In genomic region chr3:77240072-77240650, GRCh38 we compare ENCODE assay signal across 5 cellular contexts.
"Had no signal": no experiment of that assay in that cellular context is flagged by ENCODE, and none has a peak within 500 bp of the region (broad histone marks: within the 10 kb centered on the region; RNA-seq: fewer than 3 reads in every experiment).

No MANE protein-coding gene starts in this region.

- H2AFZ ChIP-seq: GM23248 had no signal

- H3K27ac ChIP-seq: GM23248, HL-60 had no signal

- H3K4me3 ChIP-seq: GM23248 had no signal

- DNase-seq: GM23248, GOT3, H9, HCEC 1CT had no signal

- H3K9ac ChIP-seq: GM23248 had no signal
